Comparison of ENCODE assay signal across 8 cellular contexts in genomic region chr4:133148690-133149363, GRCh38. TPM values are rescaled to one million over a fixed set of nuclear protein-coding genes. Genes with fewer than 3 reads are reported as not detected.
DNase-seq lines count a peak whose midpoint lies in the region; ATAC-seq and TF ChIP-seq lines count a peak whose summit lies in the region.

Gene PCDH10 (plus strand): TSS chr4:133149294. CDS start chr4:133150141, 847 bp downstream.

- H3K27ac ChIP-seq in thymus (ENCODE audit: low read depth) = no peak within 1 kb of the TSS

- no peak for TF ChIP-seq CTCF in HFF-Myc (IDR thresholded peaks at IDR 0.05; ENCODE audit: low read depth, low read length, missing control alignments)
- TF ChIP-seq CTCF in foreskin fibroblast (IDR thresholded peaks at IDR 0.05; ENCODE audit: low read depth, low read length) = no peak

- POLR2A ChIA-PET in naive thymus-derived CD8-positive, alpha-beta T cell (lab: Charles Lee) = no interaction called here

- peak within 1 kb of the TSS; percentile 45 for H3K4me3 Mint-ChIP-seq in activated T-cell treated with anti-CD3 and anti-CD28 coated beads, Interleukin-2, amount 50 U/mL, for 4 hours
- H3K4me3 Mint-ChIP-seq in naive thymus-derived CD8-positive, alpha-beta T cell = peak within 1 kb of the TSS; percentile 19 to 78 (median 66)

- H3K4me3 ChIP-seq in HFF-Myc (replicated peaks; ENCODE audit: low read depth, low read length) (peak within 1 kb of the TSS; percentile 30), foreskin fibroblast (ENCODE audit: low read depth in 1 of 2, low read length in 2 of 2) (peak within 1 kb of the TSS; percentile 54 to 61), thymus (ENCODE audit: low read length) (peak within 1 kb of the TSS; percentile 40)

- H3K9me3 Mint-ChIP-seq in activated T-cell treated with anti-CD3 and anti-CD28 coated beads, Interleukin-2, amount 50 U/mL, for 4 hours = no peaks in the 10 kb centered on the region
- peaks cover 0 to 21% (median 0%) of the 10 kb centered on the region in 9 donors for H3K9me3 Mint-ChIP-seq in naive thymus-derived CD8-positive, alpha-beta T cell

- H3K4me1 Mint-ChIP-seq in activated T-cell treated with anti-CD3 and anti-CD28 coated beads, Interleukin-2, amount 50 U/mL, for 4 hours (ENCODE audit: low read depth) = peaks cover 11% of the 10 kb centered on the region
- H3K4me1 Mint-ChIP-seq in naive thymus-derived CD8-positive, alpha-beta T cell = peaks cover 7 to 39% (median 26%) of the 10 kb centered on the region in 4 donors

- H3K36me3 Mint-ChIP-seq in activated T-cell treated with anti-CD3 and anti-CD28 coated beads, Interleukin-2, amount 50 U/mL, for 4 hours (ENCODE audit: insufficient read depth) = no peaks in the 10 kb centered on the region
- H3K36me3 Mint-ChIP-seq in naive thymus-derived CD8-positive, alpha-beta T cell = peaks cover 0 to 15% (median 3%) of the 10 kb centered on the region in 3 donors

- peaks cover 73% of the 10 kb centered on the region for H3K27me3 ChIP-seq in thymus (ENCODE audit: control insufficient read depth, insufficient read depth)

- peak; percentile 59 to 68 for ATAC-seq in activated T-cell treated with anti-CD3 and anti-CD28 coated beads, Interleukin-2, amount 50 U/mL, for 4 hours
- ATAC-seq in naive thymus-derived CD8-positive, alpha-beta T cell = no peak

- H3K27me3 Mint-ChIP-seq in activated T-cell treated with anti-CD3 and anti-CD28 coated beads, Interleukin-2, amount 50 U/mL, for 4 hours (ENCODE audit: low read depth) = peaks cover 67% of the 10 kb centered on the region
- peaks cover 40 to 77% (median 65%) of the 10 kb centered on the region in 5 donors for H3K27me3 Mint-ChIP-seq in naive thymus-derived CD8-positive, alpha-beta T cell

- H3K27ac Mint-ChIP-seq in naive thymus-derived CD8-positive, alpha-beta T cell = peak within 1 kb of the TSS in 1 of 10 donors; percentile 34

- H3K4me1 ChIP-seq in thymus (ENCODE audit: control insufficient read depth, insufficient read depth, low read length) = peaks cover 15% of the 10 kb centered on the region

- peak; percentile 94 for DNase-seq in EH (ENCODE audit: low read depth)
- peak; percentile 27 for DNase-seq in HFF-Myc (ENCODE audit: extremely low read depth, low read depth)
- peak; percentile 78 for DNase-seq in NCI-H2107 (lab: John Stamatoyannopoulos, UW)
- no peak for DNase-seq in activated T-cell treated with anti-CD3 and anti-CD28 coated beads, Interleukin-2, amount 50 U/mL, for 4 hours
- peak; percentile 88 to 93 for DNase-seq in foreskin fibroblast
- no peak for DNase-seq in naive thymus-derived CD8-positive, alpha-beta T cell
- DNase-seq in activated gamma-delta T cell treated with Interleukin-2 at 50 U/mL for 16 hours = no peak

- H3K36me3 ChIP-seq in thymus (ENCODE audit: control insufficient read depth, insufficient read depth) = no peaks in the 10 kb centered on the region

- WGBS in thymus = under 1% methylated on average over 38 of the region's 38 CpGs

- H3K9me3 ChIP-seq in thymus (ENCODE audit: control insufficient read depth) = peaks cover 1% of the 10 kb centered on the region

RNA-seq across cellular contexts. Expression of gene PCDH10, which starts in this region (rescaled TPM):
- not detected for total RNA-seq in activated T-cell treated with anti-CD3 and anti-CD28 coated beads, Interleukin-2, amount 50 U/mL, for 4 hours
- not detected for total RNA-seq in naive thymus-derived CD8-positive, alpha-beta T cell
- not detected for polyA plus RNA-seq in naive thymus-derived CD8-positive, alpha-beta T cell
- 0.11 TPM for polyA plus RNA-seq in thymus

Comparison
In these comparisons a context has a peak if more than half of its experiments do, and no peak if none do; other contexts are left out.
1. Peak in ATAC-seq in activated T-cell treated with anti-CD3 and anti-CD28 coated beads, Interleukin-2, amount 50 U/mL, for 4 hours; RNA of the gene not detected or under 1 TPM.
2. DNase-seq: peak in EH (single experiment), HFF-Myc (single experiment), NCI-H2107 (single experiment) and foreskin fibroblast (2 of 2); none in activated T-cell treated with anti-CD3 and anti-CD28 coated beads, Interleukin-2, amount 50 U/mL, for 4 hours (single experiment), naive thymus-derived CD8-positive, alpha-beta T cell (0 of 10) and activated gamma-delta T cell treated with Interleukin-2 at 50 U/mL for 16 hours (single experiment).
3. Peak in every context shown above with its lines, with median percentiles within 50 percentile points of each other: H3K4me3 ChIP-seq.